29 cellular contexts compared by ENCODE assay signal in genomic region chr1:164779376-164779775, GRCh38.
DNase-seq lines count a peak whose midpoint lies in the region; ATAC-seq and TF ChIP-seq lines count a peak whose summit lies in the region.
"Had no signal": no experiment of that assay in that cellular context is flagged by ENCODE, and none has a peak within 500 bp of the region (broad histone marks: within the 10 kb centered on the region; RNA-seq: fewer than 3 reads in every experiment).

No MANE protein-coding gene starts in this region.

- no peaks in the 10 kb centered on the region for H3K4me1 Mint-ChIP-seq in activated T-cell treated with anti-CD3 and anti-CD28 coated beads, Interleukin-2, amount 50 U/mL, for 72 hours (ENCODE audit: low read depth)
- H3K4me1 Mint-ChIP-seq: T-helper 17 cell had no signal

- no peaks in the 10 kb centered on the region for H3K36me3 Mint-ChIP-seq in activated T-cell treated with anti-CD3 and anti-CD28 coated beads, Interleukin-2, amount 50 U/mL, for 72 hours (ENCODE audit: insufficient read depth in 2 of 2)
- H3K36me3 Mint-ChIP-seq: immature natural killer cell; naive thymus-derived CD8-positive, alpha-beta T cell had no signal

- ATAC-seq in right cardiac atrium, result no peak
- ATAC-seq in activated T-cell treated with anti-CD3 and anti-CD28 coated beads, Interleukin-2, amount 50 U/mL, for 72 hours (replicated peaks in 1 of 2), result no peak
- ATAC-seq in HG02938 (IDR thresholded peaks at IDR 0.05; ENCODE audit: unreplicated experiment), result no peak
- ATAC-seq: activated naive CD8-positive, alpha-beta T cell treated with anti-CD3 and anti-CD28 coated beads, Interleukin-2, amount 50 U/mL, for 24 hours; left lobe of liver; naive thymus-derived CD8-positive, alpha-beta T cell; T-helper 17 cell had no signal

- H3K79me2 ChIP-seq in GM23248 (ENCODE audit: insufficient read depth), result peaks cover 86% of the 10 kb centered on the region

- H3K9me3 ChIP-seq in GM23248 (ENCODE audit: low read depth) (no peaks in the 10 kb centered on the region), right cardiac atrium (ENCODE audit: control insufficient read depth, low read length) (no peaks in the 10 kb centered on the region), skeletal muscle tissue (ENCODE audit: control insufficient read depth in 3 of 3, low read length in 3 of 3) (no peaks in the 10 kb centered on the region)
- H3K9me3 ChIP-seq: Caco-2, SK-N-SH had no signal

- no peaks in the 10 kb centered on the region for H3K9me2 ChIP-seq in GM23248 (ENCODE audit: insufficient read depth)
- H3K9me2 ChIP-seq: SK-N-SH had no signal

- WGBS in GM23248 (ENCODE audit: low coverage in 1 of 2, low lambda C conversion rate in 2 of 2, missing lambda C conversion rate in 2 of 2), 2 experiments, result 57 to 64% methylated on average over 3 of the region's 3 CpGs
- 61% methylated on average over 3 of the region's 3 CpGs for WGBS in right cardiac atrium

- peak; percentile 2 for TF ChIP-seq CTCF in choroid plexus epithelial cell (conservative IDR thresholded peaks at IDR 0.05; ENCODE audit: low read depth, low read length)

- H3K4me3 ChIP-seq in GM23248, result no peak overlapping the region
- H3K4me3 ChIP-seq in choroid plexus epithelial cell (ENCODE audit: low read depth, low read length), result no peak overlapping the region
- no peak overlapping the region for H3K4me3 ChIP-seq in right cardiac atrium (ENCODE audit: low read length)
- no peak overlapping the region for H3K4me3 ChIP-seq in skeletal muscle tissue (ENCODE audit: low read length in 3 of 3)

- 0 out of 2 replicates have a peak overlapping the region, but pooled peaks have one; percentile 90 for H3K27ac ChIP-seq in GM23248
- peak overlapping the region; percentile 55 for H3K27ac ChIP-seq in right cardiac atrium (ENCODE audit: low read length)
- peak overlapping the region; percentile 90 for H3K27ac ChIP-seq in skeletal muscle tissue (ENCODE audit: low read depth, low read length)
- H3K27ac ChIP-seq: RWPE1 had no signal

- H2AFZ ChIP-seq in GM23248, result no peak overlapping the region

- H3K4me1 ChIP-seq in GM23248 (ENCODE audit: insufficient read depth), result peaks cover 31% of the 10 kb centered on the region
- peaks cover 31% of the 10 kb centered on the region for H3K4me1 ChIP-seq in right cardiac atrium (ENCODE audit: control insufficient read depth, insufficient read depth, low read length)
- peaks cover 44 to 57% (median 48%) of the 10 kb centered on the region in 3 donors for H3K4me1 ChIP-seq in skeletal muscle tissue (ENCODE audit: control insufficient read depth in 3 of 3, insufficient read depth in 3 of 3, low read length in 3 of 3)

- intact Hi-C loops in right cardiac atrium (cut with DNase I), result loop anchor here in 1 of 4 donors (10.0 kb wide), 1 partner anchor 65 kb away; no protein-coding TSS in a partner anchor

- H3K9ac ChIP-seq in GM23248, result no peak overlapping the region
- H3K9ac ChIP-seq in skeletal muscle tissue (ENCODE audit: low read depth in 1 of 3, low read length in 3 of 3), result no peak overlapping the region
- H3K9ac ChIP-seq: SK-N-SH had no signal

- no peak overlapping the region for H3K4me3 Mint-ChIP-seq in activated T-cell treated with anti-CD3 and anti-CD28 coated beads, Interleukin-2, amount 50 U/mL, for 72 hours
- H3K4me3 Mint-ChIP-seq: activated naive CD8-positive, alpha-beta T cell treated with anti-CD3 and anti-CD28 coated beads, Interleukin-2, amount 50 U/mL, for 24 hours; activated T-cell treated with anti-CD3 and anti-CD28 coated beads, Interleukin-2, amount 50 U/mL, for 24 hours; immature natural killer cell; naive thymus-derived CD8-positive, alpha-beta T cell; T-helper 17 cell had no signal

- H3K36me3 ChIP-seq in GM23248 (ENCODE audit: low read depth) (no peaks in the 10 kb centered on the region), skeletal muscle tissue (ENCODE audit: control insufficient read depth in 3 of 3, insufficient read depth in 3 of 3, low read length in 3 of 3) (no peaks in the 10 kb centered on the region)

- H4K20me1 ChIP-seq in GM23248 (ENCODE audit: insufficient read depth), result no peaks in the 10 kb centered on the region

- H3K9me3 Mint-ChIP-seq in activated T-cell treated with anti-CD3 and anti-CD28 coated beads, Interleukin-2, amount 50 U/mL, for 72 hours, result no peaks in the 10 kb centered on the region
- H3K9me3 Mint-ChIP-seq: activated naive CD8-positive, alpha-beta T cell treated with anti-CD3 and anti-CD28 coated beads, Interleukin-2, amount 50 U/mL, for 24 hours; activated T-cell treated with anti-CD3 and anti-CD28 coated beads, Interleukin-2, amount 50 U/mL, for 24 hours; immature natural killer cell; naive thymus-derived CD8-positive, alpha-beta T cell had no signal

- H3K27me3 ChIP-seq in GM23248 (replicated peaks; ENCODE audit: insufficient read depth), result no peaks in the 10 kb centered on the region
- H3K27me3 ChIP-seq in right cardiac atrium (ENCODE audit: control insufficient read depth, insufficient read depth), result no peaks in the 10 kb centered on the region
- H3K27me3 ChIP-seq in skeletal muscle tissue (ENCODE audit: control insufficient read depth in 3 of 3, insufficient read depth in 3 of 3, low read length in 3 of 3), result no peaks in the 10 kb centered on the region

- H3K27me3 Mint-ChIP-seq in activated T-cell treated with anti-CD3 and anti-CD28 coated beads, Interleukin-2, amount 50 U/mL, for 72 hours (ENCODE audit: low read depth), result peaks cover 9% of the 10 kb centered on the region
- H3K27me3 Mint-ChIP-seq: activated T-cell treated with anti-CD3 and anti-CD28 coated beads, Interleukin-2, amount 50 U/mL, for 24 hours; T-helper 17 cell had no signal

- H3K4me2 ChIP-seq in GM23248 (ENCODE audit: unreplicated experiment), result no peak overlapping the region
- H3K4me2 ChIP-seq: SK-N-SH had no signal

- H3K27ac Mint-ChIP-seq in activated T-cell treated with anti-CD3 and anti-CD28 coated beads, Interleukin-2, amount 50 U/mL, for 72 hours, result no peak overlapping the region
- H3K27ac Mint-ChIP-seq: activated naive CD8-positive, alpha-beta T cell treated with anti-CD3 and anti-CD28 coated beads, Interleukin-2, amount 50 U/mL, for 24 hours; activated T-cell treated with anti-CD3 and anti-CD28 coated beads, Interleukin-2, amount 50 U/mL, for 24 hours; immature natural killer cell; naive thymus-derived CD8-positive, alpha-beta T cell; T-helper 17 cell had no signal

- peaks cover 28% of the 10 kb centered on the region for H3F3A ChIP-seq in GM23248 (ENCODE audit: insufficient read depth)

- DNase-seq in GM23248 (no peak), choroid plexus epithelial cell (ENCODE audit: low read depth) (no peak), right cardiac atrium (no peak)
- no peak for DNase-seq in activated T-cell treated with anti-CD3 and anti-CD28 coated beads, Interleukin-2, amount 50 U/mL, for 72 hours
- DNase-seq in activated CD4-positive, alpha-beta T cell treated with anti-CD3 and anti-CD28 coated beads for 1 hour, result no peak
- no peak for DNase-seq in central memory CD4-positive, alpha-beta T cell
- DNase-seq: activated CD4-positive, alpha-beta T cell treated with anti-CD3 and anti-CD28 coated beads for 48 hours; activated gamma-delta T cell treated with Interleukin-2 at 50 U/mL for 16 hours; activated naive CD8-positive, alpha-beta T cell treated with anti-CD3 and anti-CD28 coated beads, Interleukin-2, amount 50 U/mL, for 24 hours; activated T-cell treated with anti-CD3 and anti-CD28 coated beads, Interleukin-2, amount 50 U/mL, for 24 hours; C1 segment of cervical spinal cord; Caco-2; DMS79 treated with DMSO at 0.1 percent for 48 hours; effector memory CD4-positive, alpha-beta T cell; foreskin melanocyte; H7; hippocampal formation; immature natural killer cell; KBM-7; naive thymus-derived CD8-positive, alpha-beta T cell; NCI-H1417; NCI-H345; occipital lobe; SK-N-SH; T-helper 17 cell had no signal

- in situ Hi-C loops in GM23248 (cut with MboI), result loop anchor here (25.0 kb wide), 3 partner anchors 167 to 917 kb away; no protein-coding TSS in a partner anchor
